8 cellular contexts compared by ENCODE assay signal in the genomic region with DNA sequence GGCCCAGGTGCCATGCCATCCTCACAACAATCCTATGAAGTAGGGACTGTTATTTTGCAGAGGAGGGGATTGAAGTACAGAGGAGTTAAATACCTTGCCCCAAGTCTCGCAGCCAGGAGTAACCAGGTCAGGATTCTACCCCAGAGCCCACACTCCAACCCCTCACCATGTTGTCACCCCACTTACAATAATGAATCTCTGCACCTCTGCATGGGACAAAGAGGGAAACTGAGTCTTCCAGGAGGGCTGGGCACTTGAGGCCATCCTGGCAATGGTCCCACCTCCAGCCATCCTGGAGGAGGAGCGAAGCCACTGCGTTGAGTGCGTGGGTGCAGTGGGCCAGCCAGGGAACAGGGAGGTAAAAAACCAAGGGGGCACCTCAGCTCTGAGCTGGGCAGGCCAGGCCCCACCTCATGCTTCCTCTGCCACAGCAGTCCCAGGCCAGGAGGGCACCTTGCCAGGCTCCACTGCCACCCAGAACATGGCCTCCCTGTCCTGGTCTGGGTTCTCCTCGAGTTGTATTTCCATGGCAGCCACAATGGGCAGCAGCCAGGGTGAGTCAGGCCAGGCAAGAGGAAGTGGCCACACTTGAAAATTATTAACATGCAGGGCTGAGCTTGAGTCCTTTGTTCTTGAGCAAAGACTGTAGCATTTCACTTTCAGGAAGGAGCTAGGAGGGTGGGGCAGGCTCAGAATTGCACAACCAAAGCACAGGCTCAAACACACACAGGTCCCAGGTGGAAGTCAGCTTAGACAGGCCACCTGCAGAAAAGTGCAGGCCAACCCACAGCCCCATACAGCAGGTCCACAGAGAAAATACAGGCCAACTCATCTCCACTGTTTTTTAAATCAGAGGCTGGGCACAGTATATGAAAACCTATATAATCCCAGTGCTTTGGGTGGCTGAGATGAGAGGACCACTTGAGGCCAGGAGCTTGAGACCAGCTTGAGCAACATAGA. TPM values are rescaled to one million over a fixed set of nuclear protein-coding genes. Genes with fewer than 3 reads are reported as not detected.
DNase-seq lines count a peak whose midpoint lies in the region; ATAC-seq lines count a peak whose summit lies in the region.

No MANE protein-coding gene starts in this region.

- no peak overlapping the region for H3K4me2 ChIP-seq in neuronal stem cell (ENCODE audit: insufficient read depth, low read length, poor library complexity, severe bottlenecking)

- H2BK5ac ChIP-seq in neuronal stem cell (ENCODE audit: low read length): peak overlapping the region; percentile 42

- no peak overlapping the region for H3K9ac ChIP-seq in neuronal stem cell (ENCODE audit: low read depth, low read length, poor library complexity)

- DNase-seq in G401 (ENCODE audit: low spot score) (peak; percentile 50), Kasumi-1 (lab: John Stamatoyannopoulos, UW) (peak; percentile 24 to 25), SJCRH30 (peak in 1 of 2 experiments; percentile 44), fibroblast of gingiva (ENCODE audit: low read depth) (peak; percentile 91), neuronal stem cell (ENCODE audit: low spot score) (no peak), NCI-H524 treated with DMSO at 0.1 percent for 48 hours (lab: John Stamatoyannopoulos, UW) (no peak)
- no peak for DNase-seq in central memory CD4-positive, alpha-beta T cell

- H2AFZ ChIP-seq in neuronal stem cell (ENCODE audit: low read length): no peak overlapping the region

- WGBS in neuronal stem cell (ENCODE audit: extremely low coverage in 2 of 2, insufficient read length in 2 of 2, insufficient replicate concordance in 1 of 2), 2 donors: no CpG with 5 or more reads among the region's 5 CpGs

- peak overlapping the region; percentile 17 for H3K23ac ChIP-seq in neuronal stem cell (ENCODE audit: low read depth, low read length, poor library complexity)

- H3K4ac ChIP-seq in neuronal stem cell (ENCODE audit: low read length): peak overlapping the region; percentile 42

- H2BK12ac ChIP-seq in neuronal stem cell (ENCODE audit: low read length): no peak overlapping the region

- peaks cover 2% of the 10 kb centered on the region for H3K79me1 ChIP-seq in neuronal stem cell (ENCODE audit: low read depth, low read length)

- ATAC-seq in GM21723 (IDR thresholded peaks at IDR 0.05; ENCODE audit: unreplicated experiment): peak; percentile 63

- H3K36me3 ChIP-seq in SJCRH30: no peaks in the 10 kb centered on the region
- H3K36me3 ChIP-seq in neuronal stem cell (replicated peaks in 1 of 2; ENCODE audit: control insufficient read depth in 2 of 2, insufficient read depth in 2 of 2, low read length in 2 of 2): peaks cover 2 to 6% of the 10 kb centered on the region in 2 donors

- H3K27me3 ChIP-seq in SJCRH30 (no peaks in the 10 kb centered on the region), neuronal stem cell (ENCODE audit: control insufficient read depth in 3 of 3, insufficient read depth in 3 of 3, low read depth in 1 of 3, low read length in 3 of 3) (no peaks in the 10 kb centered on the region)

- H3K4me3 ChIP-seq in SJCRH30 (no peak overlapping the region), neuronal stem cell (ENCODE audit: low read length in 2 of 2) (no peak overlapping the region)

- H2AK5ac ChIP-seq in neuronal stem cell (ENCODE audit: low read depth, low read length): peak overlapping the region; percentile 70

- H4K91ac ChIP-seq in neuronal stem cell (ENCODE audit: low read depth, low read length, poor library complexity): no peak overlapping the region

- no peak overlapping the region for H4K8ac ChIP-seq in neuronal stem cell (ENCODE audit: low read depth, low read length)

- peak overlapping the region; percentile 4 for H2BK120ac ChIP-seq in neuronal stem cell (ENCODE audit: low read depth, low read length)

- in situ Hi-C loops in G401 (cut with HindIII; ENCODE audit: low sequenced_read_pairs): no loop called here

- H3K14ac ChIP-seq in neuronal stem cell (ENCODE audit: low read length): peak overlapping the region; percentile 49

- H3K9me3 ChIP-seq in SJCRH30 (replicated peaks) (no peaks in the 10 kb centered on the region), neuronal stem cell (replicated peaks in 1 of 2; ENCODE audit: control insufficient read depth in 2 of 2, insufficient read depth in 1 of 2, low read depth in 1 of 2, low read length in 2 of 2) (no peaks in the 10 kb centered on the region)

- H3K27ac ChIP-seq in SJCRH30 (peak overlapping the region; percentile 51), neuronal stem cell (replicated peaks; ENCODE audit: low read length) (no peak overlapping the region)

- peaks cover 46% of the 10 kb centered on the region for H3K4me1 ChIP-seq in SJCRH30
- peaks cover 45 to 61% of the 10 kb centered on the region in 2 donors for H3K4me1 ChIP-seq in neuronal stem cell (ENCODE audit: control insufficient read depth in 2 of 2, insufficient read depth in 1 of 2, low read depth in 1 of 2, low read length in 2 of 2)

- H2BK15ac ChIP-seq in neuronal stem cell (ENCODE audit: low read length): peak overlapping the region; percentile 76

- peak overlapping the region; percentile 89 for H3K18ac ChIP-seq in neuronal stem cell (ENCODE audit: low read length)

RNA-seq across cellular contexts. Expression of gene CUEDC1, which starts 52.1 kb away (rescaled TPM):
- total RNA-seq in G401 (2014; rRNA removed; shearing (Covaris generic)): 26.7 and 42.3 TPM in 2 replicates
- total RNA-seq in SJCRH30 (2014; rRNA removed; shearing (Covaris generic)): 11.6 and 14.4 TPM in 2 replicates
- 23.4 TPM for polyA plus RNA-seq in neuronal stem cell (2013, experiment 1 of 2)
- polyA plus RNA-seq in neuronal stem cell (2013, experiment 2 of 2): 22.7 TPM

RNA-seq across cellular contexts. Expression of gene MRPS23, which starts 53.2 kb away (rescaled TPM):
- 39.2 and 60.7 TPM in 2 replicates for total RNA-seq in G401 (2014; rRNA removed; shearing (Covaris generic))
- total RNA-seq in SJCRH30 (2014; rRNA removed; shearing (Covaris generic)): 28.4 and 36.5 TPM in 2 replicates
- 21.6 TPM for polyA plus RNA-seq in neuronal stem cell (2013, experiment 1 of 2)
- polyA plus RNA-seq in neuronal stem cell (2013, experiment 2 of 2): 19.9 TPM

Comparison
In these comparisons a context has a peak if more than half of its experiments do, and no peak if none do; other contexts are left out.
1. DNase-seq: peak in G401 (single experiment), Kasumi-1 (2 of 2) and fibroblast of gingiva (single experiment); none in neuronal stem cell (single experiment), central memory CD4-positive, alpha-beta T cell (single experiment) and NCI-H524 treated with DMSO at 0.1 percent for 48 hours (single experiment).